Comparison of ENCODE assay signal across 18 cellular contexts in genomic region chr7:94355389-94355788, GRCh38. TPM values are rescaled to one million over a fixed set of nuclear protein-coding genes. Genes with fewer than 3 reads are reported as not detected.
A peak's percentile ranks its signal among the peaks of the same experiment; 100 is the strongest.
DNase-seq lines count a peak whose midpoint lies in the region; ATAC-seq and TF ChIP-seq lines count a peak whose summit lies in the region.
"Had no signal": no experiment of that assay in that cellular context is flagged by ENCODE, and none has a peak within 500 bp of the region (broad histone marks: within the 10 kb centered on the region; RNA-seq: fewer than 3 reads in every experiment).

No MANE protein-coding gene starts in this region.

- DNase-seq in EH (ENCODE audit: low read depth) (peak; percentile 86), adipocyte (ENCODE audit: low read depth) (peak; percentile 91), fibroblast of the conjunctiva (ENCODE audit: low read depth) (peak; percentile 59), sciatic nerve (ENCODE audit: low spot score) (no peak), COLO668 (lab: John Stamatoyannopoulos, UW; ENCODE audit: unreplicated experiment) (no peak), prostate gland (ENCODE audit: low spot score) (no peak), epidermal melanocyte (ENCODE audit: insufficient read length, low spot score) (no peak)
- no peak for DNase-seq in stimulated activated CD4-positive, alpha-beta T cell treated with anti-CD3 and anti-CD28 coated beads, Interleukin-15, amount 100 ng/mL, for 24 hours
- DNase-seq: activated CD4-positive, alpha-beta T cell treated with anti-CD3 and anti-CD28 coated beads, Interleukin-2, amount 10 ng/mL, durations not matched to agents 7 days and 5 days; activated naive CD4-positive, alpha-beta T cell treated with anti-CD3 and anti-CD28 coated beads, Interleukin-2, amount 10 ng/mL, durations not matched to agents 7 days and 5 days; activated T-cell treated with anti-CD3 and anti-CD28 coated beads for 4 hours; brain microvascular endothelial cell; hippocampal formation; NCI-H2081; NCI-H82; stimulated activated CD4-positive, alpha-beta T cell treated with anti-CD3 and anti-CD28 coated beads, Interleukin-1b, Interleukin-23, amount 100 ng/mL, for 48 hours had no signal

- H3K4me1 ChIP-seq in adipocyte (ENCODE audit: control insufficient read depth, insufficient read depth, low read length): peaks cover 36% of the 10 kb centered on the region
- H3K4me1 ChIP-seq in prostate gland (replicated peaks): no peaks in the 10 kb centered on the region

- intact Hi-C loops in sciatic nerve (cut with DNase I) (no loop called here), prostate gland (cut with DNase I) (loop anchor here (2.0 kb wide), 1 partner anchor 55 kb away; no protein-coding TSS in a partner anchor)

- TF ChIP-seq POLR2A in prostate gland (IDR thresholded peaks at IDR 0.05): no peak

- H3K4me3 ChIP-seq in adipocyte (ENCODE audit: low read length) (peak overlapping the region; percentile 40), prostate gland (no peak overlapping the region)

- no peak overlapping the region for H3K27ac ChIP-seq in prostate gland
- H3K27ac ChIP-seq: brain microvascular endothelial cell had no signal

- peak; percentile 41 for ATAC-seq in sciatic nerve
- ATAC-seq: esophagus mucosa, right cardiac atrium had no signal

- H3K27me3 ChIP-seq in adipocyte (replicated peaks; ENCODE audit: control insufficient read depth, insufficient read depth, low read length) (no peaks in the 10 kb centered on the region), prostate gland (replicated peaks; ENCODE audit: insufficient read depth) (no peaks in the 10 kb centered on the region)
- H3K27me3 ChIP-seq: brain microvascular endothelial cell had no signal

- WGBS in prostate gland: 40% methylated on average over 5 of the region's 5 CpGs

- no peak for TF ChIP-seq CTCF in prostate gland (IDR thresholded peaks at IDR 0.05)

- H3K36me3 ChIP-seq in adipocyte (ENCODE audit: control insufficient read depth, insufficient read depth, low read length, severe bottlenecking): no peaks in the 10 kb centered on the region
- H3K36me3 ChIP-seq in prostate gland: no peaks in the 10 kb centered on the region
- H3K36me3 ChIP-seq: brain microvascular endothelial cell had no signal

- no peaks in the 10 kb centered on the region for H3K9me3 ChIP-seq in adipocyte (ENCODE audit: control insufficient read depth, low read length)
- no peaks in the 10 kb centered on the region for H3K9me3 ChIP-seq in prostate gland

- peak overlapping the region; percentile 83 for H3K9ac ChIP-seq in adipocyte (ENCODE audit: low read length)

RNA-seq across cellular contexts. Expression of gene COL1A2, which starts 39.3 kb away (rescaled TPM):
- total RNA-seq in sciatic nerve (443 TPM), prostate gland (100 to 1,000 TPM in 1 of 2 donors, 10 to 100 TPM in 1; 51.2 to 805 TPM)

Comparison
In these comparisons a context has a peak if more than half of its experiments do, and no peak if none do; other contexts are left out.
1. DNase-seq: peak in EH (single experiment), adipocyte (single experiment) and fibroblast of the conjunctiva (single experiment); none in sciatic nerve (single experiment), stimulated activated CD4-positive, alpha-beta T cell treated with anti-CD3 and anti-CD28 coated beads, Interleukin-15, amount 100 ng/mL, for 24 hours (single experiment), COLO668 (single experiment), prostate gland (single experiment) and epidermal melanocyte (single experiment).